In the genomic region with DNA sequence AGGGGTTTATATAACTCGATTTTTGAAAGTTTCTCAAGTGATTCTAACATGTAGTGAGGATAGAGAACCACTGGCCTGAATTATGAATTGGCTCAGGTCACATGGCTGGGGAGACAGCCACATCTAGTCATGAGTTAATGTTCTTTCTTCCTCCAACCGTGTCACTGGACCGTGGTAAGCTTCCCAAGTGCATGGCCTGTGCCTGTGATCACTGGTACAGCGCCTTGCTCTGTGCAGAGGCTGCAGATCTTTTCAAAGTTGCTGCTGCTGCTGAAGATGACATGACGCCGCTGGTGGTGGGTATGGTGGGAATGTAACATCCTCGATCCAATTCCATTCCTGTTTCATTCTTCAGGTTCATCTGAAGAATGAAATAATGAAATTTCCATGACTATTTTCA, we compare ENCODE assay signal across 10 cellular contexts.
"Had no signal": no experiment of that assay in that cellular context is flagged by ENCODE, and none has a peak within 500 bp of the region (broad histone marks: within the 10 kb centered on the region; RNA-seq: fewer than 3 reads in every experiment).

No MANE protein-coding gene starts in this region.

- H3K4me3 ChIP-seq: GM23248, HAP-1 had no signal

- H3K36me3 ChIP-seq: HAP-1 had no signal

- H3K27ac ChIP-seq: GM23248, HL-60, KMS-11 had no signal

- H3K9me3 ChIP-seq: HAP-1 had no signal

- ATAC-seq: HCT116, HepG2 had no signal

- DNase-seq: GM23248, GOT3, H7, HFFc6, KBM-7 had no signal
